ENCODE assay signal across 8 cellular contexts in genomic region chr3:38454179-38454883, GRCh38. TPM values are rescaled to one million over a fixed set of nuclear protein-coding genes. Genes with fewer than 3 reads are reported as not detected.
A peak's percentile ranks its signal among the peaks of the same experiment; 100 is the strongest.
DNase-seq lines count a peak whose midpoint lies in the region; ATAC-seq and TF ChIP-seq lines count a peak whose summit lies in the region.

No MANE protein-coding gene starts in this region.

- H3K27ac ChIP-seq in CD8-positive, alpha-beta T cell (ENCODE audit: low read depth, low read length): peak overlapping the region; percentile 32
- peak overlapping the region; percentile 78 for H3K27ac ChIP-seq in upper lobe of right lung

- intact Hi-C loops in CD8-positive, alpha-beta T cell (cut with DNase I, micrococcal nuclease): loop anchor here in 1 of 2 experiments (1.0 to 5.0 kb wide), 2 partner anchors 42 to 317 kb away; partner anchors contain the start of genes ACAA1, EXOG and MYD88
- intact Hi-C loops in upper lobe of right lung (cut with DNase I): no loop called here

- H3K9me3 Mint-ChIP-seq in CD8-positive, alpha-beta T cell: peaks cover 6% of the 10 kb centered on the region

- peak overlapping the region; percentile 55 for H3K4me3 ChIP-seq in CD8-positive, alpha-beta T cell (ENCODE audit: low read depth, low read length)
- H3K4me3 ChIP-seq in epithelial cell of proximal tubule (ENCODE audit: low read depth, low read length): peak overlapping the region; percentile 72
- peak overlapping the region; percentile 72 for H3K4me3 ChIP-seq in upper lobe of right lung

- no peaks in the 10 kb centered on the region for H3K36me3 ChIP-seq in CD8-positive, alpha-beta T cell (ENCODE audit: insufficient read depth, low read length)
- no peaks in the 10 kb centered on the region for H3K36me3 ChIP-seq in upper lobe of right lung

- peaks cover 38% of the 10 kb centered on the region for H3K4me1 Mint-ChIP-seq in CD8-positive, alpha-beta T cell (ENCODE audit: low read depth)

- ATAC-seq in CD8-positive, alpha-beta T cell: peak; percentile 70
- ATAC-seq in GM19328 (IDR thresholded peaks at IDR 0.05; ENCODE audit: unreplicated experiment) (peak; percentile 40), upper lobe of right lung (peak; percentile 51)

- TF ChIP-seq CTCF in CD8-positive, alpha-beta T cell (IDR thresholded peaks at IDR 0.05): no peak
- TF ChIP-seq CTCF in epithelial cell of proximal tubule (conservative IDR thresholded peaks at IDR 0.05; ENCODE audit: low read depth, low read length) (no peak), upper lobe of right lung (IDR thresholded peaks at IDR 0.05) (no peak)

- H3K27me3 Mint-ChIP-seq in CD8-positive, alpha-beta T cell (ENCODE audit: low read depth): no peaks in the 10 kb centered on the region

- H3K4me1 ChIP-seq in CD8-positive, alpha-beta T cell (ENCODE audit: insufficient read depth, low read length): peaks cover 18% of the 10 kb centered on the region
- H3K4me1 ChIP-seq in upper lobe of right lung: peaks cover 36% of the 10 kb centered on the region

- peak overlapping the region; percentile 92 for H3K27ac Mint-ChIP-seq in CD8-positive, alpha-beta T cell

- H3K4me3 Mint-ChIP-seq in CD8-positive, alpha-beta T cell: peak overlapping the region; percentile 98

- no peaks in the 10 kb centered on the region for H3K27me3 ChIP-seq in CD8-positive, alpha-beta T cell (ENCODE audit: insufficient read depth, low read length)
- no peaks in the 10 kb centered on the region for H3K27me3 ChIP-seq in upper lobe of right lung

- CTCF ChIA-PET in CD8-positive, alpha-beta T cell (lab: Charles Lee): interaction anchor here (1.3 to 2.9 kb wide), 2 partner anchors 8 to 108 kb away, joined by 3 to 20 read pairs; partner anchors contain the start of gene XYLB

- H3K36me3 Mint-ChIP-seq in CD8-positive, alpha-beta T cell: peaks cover 7% of the 10 kb centered on the region

- POLR2A ChIA-PET in CD8-positive, alpha-beta T cell (lab: Charles Lee): interaction anchor here (1.1 to 2.2 kb wide), 5 partner anchors 16 to 317 kb away, joined by 3 to 11 read pairs (median 6); partner anchors contain the start of genes ACAA1 and XYLB

- H3K9me3 ChIP-seq in CD8-positive, alpha-beta T cell (ENCODE audit: low read length): no peaks in the 10 kb centered on the region
- H3K9me3 ChIP-seq in upper lobe of right lung: no peaks in the 10 kb centered on the region

- peak in 4 of 7 experiments; percentile 18 to 62 (median 27) for DNase-seq in CD8-positive, alpha-beta T cell
- peak; percentile 31 for DNase-seq in HK-2 (ENCODE audit: unreplicated experiment)
- peak; percentile 25 for DNase-seq in activated CD4-positive, alpha-beta T cell treated with anti-CD3 and anti-CD28 coated beads, Interleukin-2, amount 50 U/mL, for 1 hour
- DNase-seq in epithelial cell of proximal tubule (ENCODE audit: low read depth): no peak
- DNase-seq in myocyte (ENCODE audit: low read depth): peak; percentile 22
- DNase-seq in upper lobe of right lung: peak; percentile 81
- DNase-seq in NCI-H446 (lab: John Stamatoyannopoulos, UW): no peak

RNA-seq across cellular contexts. Expression of gene ACVR2B, which starts 0.6 kb away (rescaled TPM):
- total RNA-seq in CD8-positive, alpha-beta T cell: 1 to 10 TPM; 2.1 to 3.0 TPM
- 4.4 and 8.0 TPM in 2 replicates for total RNA-seq in epithelial cell of proximal tubule
- 2.7 and 2.9 TPM in 2 replicates for total RNA-seq in myocyte
- 1.1 TPM for polyA plus RNA-seq in myocyte (2012)
- total RNA-seq in upper lobe of right lung: 6.6 TPM

RNA-seq across cellular contexts. Expression of gene EXOG, which starts 41.8 kb away (rescaled TPM):
- 10 to 100 TPM; 16.5 to 20.1 TPM for total RNA-seq in CD8-positive, alpha-beta T cell
- 1.8 and 8.3 TPM in 2 replicates for total RNA-seq in epithelial cell of proximal tubule
- 25.9 and 30.3 TPM in 2 replicates for total RNA-seq in myocyte
- polyA plus RNA-seq in myocyte (2012): 28.0 TPM
- 10.7 TPM for total RNA-seq in upper lobe of right lung

Comparison
In these comparisons a context has a peak if more than half of its experiments do, and no peak if none do; other contexts are left out.
1. DNase-seq: peak in CD8-positive, alpha-beta T cell (4 of 7), HK-2 (single experiment), activated CD4-positive, alpha-beta T cell treated with anti-CD3 and anti-CD28 coated beads, Interleukin-2, amount 50 U/mL, for 1 hour (single experiment), myocyte (single experiment) and upper lobe of right lung (single experiment); none in epithelial cell of proximal tubule (single experiment) and NCI-H446 (0 of 2).
2. Peak in every context shown above with its lines, with median percentiles within 50 percentile points of each other: ATAC-seq and H3K4me3 ChIP-seq.